In genomic region chr17:73520369-73520761, GRCh38 we compare ENCODE assay signal across 2 cellular contexts.
TF ChIP-seq lines count a peak whose summit lies in the region.

No MANE protein-coding gene starts in this region.

TF ChIP-seq in H1, 55 proteins besides CTCF, POLR2A, EP300 and RAD21:
- no peak for TF ChIP-seq CREB1 (IDR thresholded peaks at IDR 0.05)
- TF ChIP-seq SAP30 (IDR thresholded peaks at IDR 0.05; ENCODE audit: insufficient read depth, insufficient replicate concordance, low read length): no peak
- no peak for TF ChIP-seq GABPA (IDR thresholded peaks at IDR 0.05; ENCODE audit: borderline replicate concordance, insufficient read depth, low read length)
- TF ChIP-seq SIX5 (IDR thresholded peaks at IDR 0.05; ENCODE audit: low read depth, low read length): no peak

TF ChIP-seq in neural cell, 6 proteins besides CTCF, POLR2A, EP300 and RAD21:
- TF ChIP-seq MXI1 (conservative IDR thresholded peaks at IDR 0.05; ENCODE audit: poor library complexity, severe bottlenecking) (no peak), SMC3 (conservative IDR thresholded peaks at IDR 0.05; ENCODE audit: poor library complexity) (no peak), EZH2 (IDR thresholded peaks at IDR 0.05; ENCODE audit: borderline replicate concordance, insufficient read depth, low read length, poor library complexity, severe bottlenecking) (no peak), REST (IDR thresholded peaks at IDR 0.05; ENCODE audit: borderline replicate concordance) (no peak), TAF1 (IDR thresholded peaks at IDR 0.05; ENCODE audit: low read depth) (no peak), POLR2AphosphoS5 (IDR thresholded peaks at IDR 0.05) (no peak)
